1 cellular context compared by ENCODE assay signal in the genomic region with DNA sequence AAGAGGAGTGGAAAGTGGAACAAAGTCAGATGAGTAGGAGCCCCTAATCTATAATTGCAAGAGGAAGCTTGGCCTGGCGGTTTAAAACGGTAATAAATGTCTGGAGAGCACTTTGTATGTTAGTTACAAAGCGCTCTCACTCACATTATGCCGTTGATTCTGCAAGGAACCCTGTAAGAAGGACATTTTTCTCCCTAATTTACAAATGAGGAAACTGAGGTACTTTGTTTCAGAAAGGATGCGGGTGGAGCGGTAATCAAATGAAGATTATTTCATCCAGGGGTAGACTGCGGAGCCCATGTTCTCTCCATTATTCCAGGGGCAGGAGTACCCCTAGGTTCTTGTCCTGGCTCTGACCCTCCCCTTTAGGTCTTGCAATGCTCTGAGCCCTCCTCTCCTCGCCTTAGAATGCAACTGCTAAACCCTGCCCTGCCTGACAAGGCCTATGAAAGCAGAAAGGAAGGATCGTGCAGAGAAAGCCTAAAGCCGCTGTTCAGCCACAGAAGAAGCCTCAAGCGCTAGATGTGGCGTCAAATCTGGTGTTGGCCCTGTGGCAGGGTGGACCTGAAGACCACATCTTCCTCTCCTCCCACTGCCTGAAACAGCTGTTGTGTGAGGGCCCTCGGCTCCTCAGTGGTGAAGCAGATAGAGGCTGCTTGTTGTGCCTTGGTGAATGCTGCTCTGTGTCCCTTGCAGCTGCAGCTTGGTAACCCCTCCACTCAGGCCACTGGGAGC.
TF ChIP-seq lines count a peak whose summit lies in the region.

No MANE protein-coding gene starts in this region.

TF ChIP-seq in HepG2, 621 proteins besides CTCF, POLR2A, EP300 and RAD21 (continued from another document):
- TF ChIP-seq, protein P1, sequence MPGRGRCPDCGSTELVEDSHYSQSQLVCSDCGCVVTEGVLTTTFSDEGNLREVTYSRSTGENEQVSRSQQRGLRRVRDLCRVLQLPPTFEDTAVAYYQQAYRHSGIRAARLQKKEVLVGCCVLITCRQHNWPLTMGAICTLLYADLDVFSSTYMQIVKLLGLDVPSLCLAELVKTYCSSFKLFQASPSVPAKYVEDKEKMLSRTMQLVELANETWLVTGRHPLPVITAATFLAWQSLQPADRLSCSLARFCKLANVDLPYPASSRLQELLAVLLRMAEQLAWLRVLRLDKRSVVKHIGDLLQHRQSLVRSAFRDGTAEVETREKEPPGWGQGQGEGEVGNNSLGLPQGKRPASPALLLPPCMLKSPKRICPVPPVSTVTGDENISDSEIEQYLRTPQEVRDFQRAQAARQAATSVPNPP (CRISPR knock-in tag; IDR thresholded peaks at IDR 0.05): no peak
